ENCODE assay signal across 22 cellular contexts in genomic region chr16:6066601-6067000, GRCh38.
A peak's percentile ranks its signal among the peaks of the same experiment; 100 is the strongest.
DNase-seq lines count a peak whose midpoint lies in the region; FAIRE-seq and TF ChIP-seq lines count a peak whose summit lies in the region.
"Had no signal": no experiment of that assay in that cellular context is flagged by ENCODE, and none has a peak within 500 bp of the region (broad histone marks: within the 10 kb centered on the region; RNA-seq: fewer than 3 reads in every experiment).

No MANE protein-coding gene starts in this region.

- no peaks in the 10 kb centered on the region for H3K27me3 ChIP-seq in neural progenitor cell
- H3K27me3 ChIP-seq: Peyer's patch had no signal

- peaks cover 10% of the 10 kb centered on the region for H3K36me3 Mint-ChIP-seq in neural progenitor cell
- no peaks in the 10 kb centered on the region for H3K36me3 Mint-ChIP-seq in activated T-helper 1 cell treated with anti-CD3 and anti-CD28 coated beads, Interleukin-12 subunit alpha, Interleukin-12 subunit beta, Interleukin-2, Interleukin-4 antibody, amounts not matched to agents 30 ng/mL and 10 ng/mL and 1 ng/mL, durations not matched to agents 14 hours and 24 hours and 36 hours (ENCODE audit: low read depth)
- H3K36me3 Mint-ChIP-seq: CD8-positive, alpha-beta memory T cell; T-cell had no signal

- H3F3A ChIP-seq in neural progenitor cell (ENCODE audit: low read depth) = no peaks in the 10 kb centered on the region

- peaks cover under 1% of the 10 kb centered on the region for H3K9me3 Mint-ChIP-seq in neural progenitor cell
- peaks cover 21% of the 10 kb centered on the region for H3K9me3 Mint-ChIP-seq in activated T-helper 1 cell treated with anti-CD3 and anti-CD28 coated beads, Interleukin-12 subunit alpha, Interleukin-12 subunit beta, Interleukin-2, Interleukin-4 antibody, amounts not matched to agents 30 ng/mL and 10 ng/mL and 1 ng/mL, durations not matched to agents 14 hours and 24 hours and 36 hours

- H3K4me1 Mint-ChIP-seq in neural progenitor cell = peaks cover 46% of the 10 kb centered on the region
- H3K4me1 Mint-ChIP-seq in activated T-helper 1 cell treated with anti-CD3 and anti-CD28 coated beads, Interleukin-12 subunit alpha, Interleukin-12 subunit beta, Interleukin-2, Interleukin-4 antibody, amounts not matched to agents 30 ng/mL and 10 ng/mL and 1 ng/mL, durations not matched to agents 14 hours and 24 hours and 36 hours (ENCODE audit: low read depth) = no peaks in the 10 kb centered on the region
- H3K4me1 Mint-ChIP-seq: CD8-positive, alpha-beta memory T cell; T-cell had no signal

- H3K9ac ChIP-seq in neural progenitor cell = no peak overlapping the region

- H2AFZ ChIP-seq in neural progenitor cell (replicated peaks) = no peak overlapping the region

- no peaks in the 10 kb centered on the region for H3K9me3 ChIP-seq in neural progenitor cell (ENCODE audit: low read depth)
- H3K9me3 ChIP-seq: Peyer's patch had no signal

- H3K4me3 ChIP-seq in neural progenitor cell = no peak overlapping the region
- H3K4me3 ChIP-seq: Peyer's patch had no signal

- no peak overlapping the region for H3K27ac ChIP-seq in neural progenitor cell
- H3K27ac ChIP-seq: C4-2B, Peyer's patch had no signal

- H3K36me3 ChIP-seq in neural progenitor cell = no peaks in the 10 kb centered on the region
- H3K36me3 ChIP-seq: Peyer's patch had no signal

- H3K79me2 ChIP-seq in neural progenitor cell (ENCODE audit: low read depth) = no peaks in the 10 kb centered on the region

- H3K4me3 Mint-ChIP-seq in neural progenitor cell = no peak overlapping the region
- H3K4me3 Mint-ChIP-seq in activated T-helper 1 cell treated with anti-CD3 and anti-CD28 coated beads, Interleukin-12 subunit alpha, Interleukin-12 subunit beta, Interleukin-2, Interleukin-4 antibody, amounts not matched to agents 30 ng/mL and 10 ng/mL and 1 ng/mL, durations not matched to agents 14 hours and 24 hours and 36 hours = no peak overlapping the region
- H3K4me3 Mint-ChIP-seq: CD8-positive, alpha-beta memory T cell; T-cell had no signal

- no peak for TF ChIP-seq CTCF in neural progenitor cell (IDR thresholded peaks at IDR 0.05)

- H3K27me3 Mint-ChIP-seq in neural progenitor cell (ENCODE audit: insufficient read depth, low read depth) = no peaks in the 10 kb centered on the region
- no peaks in the 10 kb centered on the region for H3K27me3 Mint-ChIP-seq in activated T-helper 1 cell treated with anti-CD3 and anti-CD28 coated beads, Interleukin-12 subunit alpha, Interleukin-12 subunit beta, Interleukin-2, Interleukin-4 antibody, amounts not matched to agents 30 ng/mL and 10 ng/mL and 1 ng/mL, durations not matched to agents 14 hours and 24 hours and 36 hours (ENCODE audit: insufficient read depth)
- H3K27me3 Mint-ChIP-seq: CD8-positive, alpha-beta memory T cell; T-cell had no signal

- DNase-seq in NCI-H1092 (lab: John Stamatoyannopoulos, UW) = peak; percentile 5
- DNase-seq in NCI-H69 (lab: John Stamatoyannopoulos, UW) = peak; percentile 3
- DNase-seq in cerebellar cortex (ENCODE audit: low spot score) = peak; percentile 99
- no peak for DNase-seq in neural progenitor cell (ENCODE audit: low spot score)
- no peak for DNase-seq in activated T-helper 1 cell treated with anti-CD3 and anti-CD28 coated beads, Interleukin-12 subunit alpha, Interleukin-12 subunit beta, Interleukin-2, Interleukin-4 antibody, amounts not matched to agents 30 ng/mL and 10 ng/mL and 1 ng/mL, durations not matched to agents 14 hours and 24 hours and 36 hours (ENCODE audit: low spot score)
- DNase-seq in NCI-H187 (lab: John Stamatoyannopoulos, UW) = no peak
- DNase-seq in GM12891 (ENCODE audit: insufficient read length, low spot score) = no peak
- DNase-seq: Calu3; CD8-positive, alpha-beta memory T cell; DMS153; GOT3; Karpas-422; NCI-H1417 treated with DMSO at 0.1 percent for 48 hours; NCI-H2081; NCI-H2171 treated with DMSO at 0.1 percent for 48 hours; NCI-H446 treated with DMSO at 0.1 percent for 48 hours; Peyer's patch; T-cell had no signal

- peak overlapping the region; percentile 60 for H3K27ac Mint-ChIP-seq in neural progenitor cell
- no peak overlapping the region for H3K27ac Mint-ChIP-seq in activated T-helper 1 cell treated with anti-CD3 and anti-CD28 coated beads, Interleukin-12 subunit alpha, Interleukin-12 subunit beta, Interleukin-2, Interleukin-4 antibody, amounts not matched to agents 30 ng/mL and 10 ng/mL and 1 ng/mL, durations not matched to agents 14 hours and 24 hours and 36 hours
- H3K27ac Mint-ChIP-seq: CD8-positive, alpha-beta memory T cell; T-cell had no signal

- no peak for FAIRE-seq in GM12891 (lab: Jason Lieb, UNC)
- FAIRE-seq: A204.1, G401.6, GM18507 had no signal

- TF ChIP-seq POLR2A in GM12891 (IDR thresholded peaks at IDR 0.05; ENCODE audit: low read depth, low read length) = no peak

- H4K20me1 ChIP-seq in neural progenitor cell (ENCODE audit: low read depth) = no peaks in the 10 kb centered on the region

- peaks cover 4% of the 10 kb centered on the region for H3K4me1 ChIP-seq in neural progenitor cell
- H3K4me1 ChIP-seq: Peyer's patch had no signal

- no peak overlapping the region for H3K4me2 ChIP-seq in neural progenitor cell

- intact Hi-C loops in activated T-helper 1 cell treated with anti-CD3 and anti-CD28 coated beads, Interleukin-12 subunit alpha, Interleukin-12 subunit beta, Interleukin-2, Interleukin-4 antibody, amounts not matched to agents 30 ng/mL and 10 ng/mL and 1 ng/mL, durations not matched to agents 14 hours and 24 hours and 36 hours (cut with micrococcal nuclease) = no loop called here

TF ChIP-seq in GM12891, 5 proteins besides CTCF, POLR2A, EP300 and RAD21:
- no peak for TF ChIP-seq POU2F2 (IDR thresholded peaks at IDR 0.05; ENCODE audit: low read depth, low read length)
- no peak for TF ChIP-seq TAF1 (IDR thresholded peaks at IDR 0.05; ENCODE audit: low read depth, low read length)
- no peak for TF ChIP-seq SPI1 (IDR thresholded peaks at IDR 0.05; ENCODE audit: low read depth, low read length)
- no peak for TF ChIP-seq POLR2AphosphoS5 (IDR thresholded peaks at IDR 0.05; ENCODE audit: low read depth, low read length)
- no peak for TF ChIP-seq PAX5 (IDR thresholded peaks at IDR 0.05; ENCODE audit: insufficient read depth, low read length, severe bottlenecking)

Comparison
In these comparisons a context has a peak if more than half of its experiments do, and no peak if none do; other contexts are left out.
1. DNase-seq: peak in NCI-H1092 (single experiment), NCI-H69 (single experiment) and cerebellar cortex (single experiment); none in neural progenitor cell (single experiment), activated T-helper 1 cell treated with anti-CD3 and anti-CD28 coated beads, Interleukin-12 subunit alpha, Interleukin-12 subunit beta, Interleukin-2, Interleukin-4 antibody, amounts not matched to agents 30 ng/mL and 10 ng/mL and 1 ng/mL, durations not matched to agents 14 hours and 24 hours and 36 hours (single experiment), NCI-H187 (0 of 2) and GM12891 (single experiment).